In genomic region chr22:26770624-26771023, GRCh38 we compare ENCODE assay signal across 24 cellular contexts.
DNase-seq lines count a peak whose midpoint lies in the region; ATAC-seq, FAIRE-seq and TF ChIP-seq lines count a peak whose summit lies in the region.
"Had no signal": no experiment of that assay in that cellular context is flagged by ENCODE, and none has a peak within 500 bp of the region (broad histone marks: within the 10 kb centered on the region; RNA-seq: fewer than 3 reads in every experiment).

No MANE protein-coding gene starts in this region.

- H3K27ac Mint-ChIP-seq in MCF 10A (ENCODE audit: low read depth, unreplicated experiment): no peak overlapping the region
- H3K27ac Mint-ChIP-seq: activated CD4-positive, alpha-beta T cell treated with anti-CD3 and anti-CD28 coated beads, Interleukin-2, amount 10 ng/mL, durations not matched to agents 24 days and 14 days; activated CD8-positive, alpha-beta memory T cell treated with anti-CD3 and anti-CD28 coated beads, Interleukin-2, amount 10 ng/mL, durations not matched to agents 7 days and 5 days; activated naive CD8-positive, alpha-beta T cell treated with anti-CD3 and anti-CD28 coated beads for 36 hours; activated T-helper 17 cell treated with anti-CD3 and anti-CD28 coated beads, Interleukin-2, amount 50 U/mL, for 72 hours had no signal

- H3K4me2 ChIP-seq in fibroblast of lung (ENCODE audit: extremely low read depth, insufficient read depth, low read length): no peak overlapping the region

- peaks cover 0 to 3% of the 10 kb centered on the region in 2 donors for H3K9me3 ChIP-seq in breast epithelium
- no peaks in the 10 kb centered on the region for H3K9me3 ChIP-seq in fibroblast of lung (ENCODE audit: control insufficient read depth, insufficient read depth, low read depth, low read length)
- H3K9me3 ChIP-seq: gastrocnemius medialis, uterus had no signal

- no peaks in the 10 kb centered on the region for H4K20me1 ChIP-seq in fibroblast of lung (ENCODE audit: control insufficient read depth, extremely low read depth, insufficient read depth, low read length)

- no peak overlapping the region for H3K4me3 Mint-ChIP-seq in MCF 10A (ENCODE audit: unreplicated experiment)
- H3K4me3 Mint-ChIP-seq: activated CD4-positive, alpha-beta T cell treated with anti-CD3 and anti-CD28 coated beads, Interleukin-2, amount 10 ng/mL, durations not matched to agents 24 days and 14 days; activated CD8-positive, alpha-beta memory T cell treated with anti-CD3 and anti-CD28 coated beads, Interleukin-2, amount 10 ng/mL, durations not matched to agents 7 days and 5 days; activated naive CD8-positive, alpha-beta T cell treated with anti-CD3 and anti-CD28 coated beads for 36 hours; activated T-helper 17 cell treated with anti-CD3 and anti-CD28 coated beads, Interleukin-2, amount 50 U/mL, for 72 hours had no signal

- no peak for TF ChIP-seq POLR2A in breast epithelium (IDR thresholded peaks at IDR 0.05)

- no peaks in the 10 kb centered on the region for H3K27me3 Mint-ChIP-seq in MCF 10A (ENCODE audit: insufficient read depth, unreplicated experiment)
- H3K27me3 Mint-ChIP-seq: activated CD4-positive, alpha-beta T cell treated with anti-CD3 and anti-CD28 coated beads, Interleukin-2, amount 10 ng/mL, durations not matched to agents 24 days and 14 days; activated CD8-positive, alpha-beta memory T cell treated with anti-CD3 and anti-CD28 coated beads, Interleukin-2, amount 10 ng/mL, durations not matched to agents 7 days and 5 days; activated naive CD8-positive, alpha-beta T cell treated with anti-CD3 and anti-CD28 coated beads for 36 hours; activated T-helper 17 cell treated with anti-CD3 and anti-CD28 coated beads, Interleukin-2, amount 50 U/mL, for 72 hours had no signal

- no peak overlapping the region for H2AFZ ChIP-seq in fibroblast of lung (ENCODE audit: low read length)

- intact Hi-C loops in MCF 10A (cut with micrococcal nuclease): no loop called here
- intact Hi-C loops in breast epithelium (cut with DNase I; ENCODE audit: low total_unique reads): no loop called here

- ATAC-seq in GM19035 (IDR thresholded peaks at IDR 0.05; ENCODE audit: unreplicated experiment): no peak
- ATAC-seq: activated CD8-positive, alpha-beta memory T cell treated with anti-CD3 and anti-CD28 coated beads, Interleukin-2, amount 10 ng/mL, durations not matched to agents 7 days and 5 days; activated T-helper 17 cell treated with anti-CD3 and anti-CD28 coated beads, Interleukin-2, amount 50 U/mL, for 72 hours; gastrocnemius medialis had no signal

- no peak overlapping the region for H3K9ac ChIP-seq in fibroblast of lung (ENCODE audit: insufficient read depth, low read length)

- POLR2A ChIA-PET in MCF 10A (lab: Yijun Ruan, JAX): interaction anchor here (0.7 kb wide), 1 partner anchor 1082 kb away, joined by 3 read pairs; no protein-coding TSS in a partner anchor

- BruUV-seq in MCF 10A (replicated peaks; lab: Mats Ljungman, UMichigan): no TSS peak

- no peak for TF ChIP-seq CTCF in MCF 10A (IDR thresholded peaks at IDR 0.05; ENCODE audit: unreplicated experiment)
- no peak for TF ChIP-seq CTCF in breast epithelium (IDR thresholded peaks at IDR 0.05)
- TF ChIP-seq CTCF in fibroblast of lung (conservative IDR thresholded peaks at IDR 0.05 in 1 of 2, IDR thresholded peaks at IDR 0.05 in 1 of 2; ENCODE audit: low read depth in 1 of 2, low read length in 2 of 2): no peak

- H3K4me3 ChIP-seq in breast epithelium (no peak overlapping the region), fibroblast of lung (replicated peaks in 1 of 4; ENCODE audit: control extremely low read depth in 1 of 4, insufficient read depth in 1 of 4, low read depth in 3 of 4, low read length in 4 of 4) (no peak overlapping the region)
- H3K4me3 ChIP-seq: gastrocnemius medialis, lung, uterus had no signal

- H3K4me1 ChIP-seq in breast epithelium: no peaks in the 10 kb centered on the region
- H3K4me1 ChIP-seq in fibroblast of lung (ENCODE audit: control insufficient read depth, extremely low read depth, insufficient read depth, low read length): no peaks in the 10 kb centered on the region
- H3K4me1 ChIP-seq: gastrocnemius medialis, uterus had no signal

- H3K4me1 Mint-ChIP-seq in MCF 10A (ENCODE audit: insufficient read depth, unreplicated experiment): no peaks in the 10 kb centered on the region
- H3K4me1 Mint-ChIP-seq: activated CD4-positive, alpha-beta T cell treated with anti-CD3 and anti-CD28 coated beads, Interleukin-2, amount 10 ng/mL, durations not matched to agents 24 days and 14 days; activated T-helper 17 cell treated with anti-CD3 and anti-CD28 coated beads, Interleukin-2, amount 50 U/mL, for 72 hours had no signal

- FAIRE-seq in urothelium cell line (lab: Jason Lieb, UNC): peak; percentile 67
- FAIRE-seq: GM19239, HTR-8/SVneo had no signal

- H3K27ac ChIP-seq in breast epithelium: no peak overlapping the region
- no peak overlapping the region for H3K27ac ChIP-seq in fibroblast of lung (ENCODE audit: insufficient read depth, low read length)
- H3K27ac ChIP-seq: gastrocnemius medialis, uterus had no signal

- peaks cover 5% of the 10 kb centered on the region for H3K9me3 Mint-ChIP-seq in MCF 10A (ENCODE audit: unreplicated experiment)
- H3K9me3 Mint-ChIP-seq: activated CD4-positive, alpha-beta T cell treated with anti-CD3 and anti-CD28 coated beads, Interleukin-2, amount 10 ng/mL, durations not matched to agents 24 days and 14 days; activated T-helper 17 cell treated with anti-CD3 and anti-CD28 coated beads, Interleukin-2, amount 50 U/mL, for 72 hours had no signal

- H3K27me3 ChIP-seq in breast epithelium (no peaks in the 10 kb centered on the region), fibroblast of lung (ENCODE audit: control insufficient read depth, insufficient read depth, low read length) (no peaks in the 10 kb centered on the region)
- H3K27me3 ChIP-seq: gastrocnemius medialis, uterus had no signal

- no peaks in the 10 kb centered on the region for H3K79me2 ChIP-seq in fibroblast of lung (ENCODE audit: control insufficient read depth, insufficient read depth, low read length)

- peaks cover 7% of the 10 kb centered on the region for H3K36me3 Mint-ChIP-seq in MCF 10A (ENCODE audit: insufficient read depth, unreplicated experiment)

- peak; percentile 18 for DNase-seq in MCF 10A (ENCODE audit: unreplicated experiment)
- no peak for DNase-seq in breast epithelium (ENCODE audit: low spot score in 2 of 2)
- peak; percentile 42 for DNase-seq in RPMI7951 (ENCODE audit: low read depth)
- DNase-seq in fibroblast of lung (ENCODE audit: low read depth in 2 of 2): peak; percentile 8 to 67
- no peak for DNase-seq in urothelium cell line (ENCODE audit: low spot score)
- no peak for DNase-seq in HuH-7.5 (ENCODE audit: low spot score)
- no peak for DNase-seq in cerebellum (ENCODE audit: low spot score)
- DNase-seq: activated CD4-positive, alpha-beta T cell treated with anti-CD3 and anti-CD28 coated beads, Interleukin-2, amount 10 ng/mL, durations not matched to agents 24 days and 14 days; activated CD8-positive, alpha-beta memory T cell treated with anti-CD3 and anti-CD28 coated beads, Interleukin-2, amount 10 ng/mL, durations not matched to agents 7 days and 5 days; activated naive CD8-positive, alpha-beta T cell treated with anti-CD3 and anti-CD28 coated beads for 36 hours; dermis blood vessel endothelial cell; gastrocnemius medialis; Kasumi-1; NCI-H1436; NCI-H526 treated with DMSO at 0.1 percent for 48 hours; SIG-M5; stimulated activated CD4-positive, alpha-beta T cell treated with anti-CD3 and anti-CD28 coated beads, Interleukin-12 subunit alpha, Interleukin-12 subunit beta, amount 100 ng/mL, for 4 hours; stimulated activated CD8-positive, alpha-beta memory T cell treated with anti-CD3 and anti-CD28 coated beads, Interleukin-4, amount 100 ng/mL, for 48 hours; uterus had no signal

- H3K36me3 ChIP-seq in breast epithelium (no peaks in the 10 kb centered on the region), fibroblast of lung (ENCODE audit: control insufficient read depth, insufficient read depth, low read length) (no peaks in the 10 kb centered on the region)
- H3K36me3 ChIP-seq: gastrocnemius medialis, uterus had no signal

- CTCF ChIA-PET in MCF 10A (lab: Yijun Ruan, JAX): no interaction called here

Comparison
In these comparisons a context has a peak if more than half of its experiments do, and no peak if none do; other contexts are left out.
1. DNase-seq: peak in MCF 10A (single experiment), RPMI7951 (single experiment) and fibroblast of lung (2 of 2); none in breast epithelium (0 of 2), urothelium cell line (single experiment), HuH-7.5 (single experiment) and cerebellum (single experiment).